34 cellular contexts compared by ENCODE assay signal in the genomic region with DNA sequence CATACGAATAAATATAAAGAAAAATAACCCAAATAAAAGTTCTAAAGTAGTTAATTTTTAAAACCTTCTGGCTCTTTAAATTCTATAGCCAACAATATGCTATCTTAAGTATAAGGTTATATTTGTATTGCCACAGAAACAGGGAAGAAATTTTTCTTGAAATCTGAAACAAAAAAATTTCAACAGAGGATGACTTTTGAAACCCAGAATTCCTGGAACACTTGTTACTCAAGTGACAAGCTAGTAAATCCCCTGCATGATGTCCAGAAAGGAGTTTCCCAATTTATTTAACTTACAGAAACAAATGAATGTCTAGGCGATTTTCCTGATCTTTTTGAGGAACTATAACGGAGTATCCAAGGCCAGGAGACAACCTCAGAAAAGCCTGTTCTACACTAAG.
"Had no signal": no experiment of that assay in that cellular context is flagged by ENCODE, and none has a peak within 500 bp of the region (broad histone marks: within the 10 kb centered on the region; RNA-seq: fewer than 3 reads in every experiment).

No MANE protein-coding gene starts in this region.

- FAIRE-seq: endometrium, endothelial cell of umbilical vein had no signal

- H3K4me1 ChIP-seq: breast epithelium, colonic mucosa, gastrocnemius medialis, heart left ventricle had no signal

- DNase-seq: activated B cell treated with CpG ODN at 0.5 μM for 24 hours; activated CD4-positive, alpha-beta T cell treated with anti-CD3 and anti-CD28 coated beads for 48 hours; activated CD4-positive, alpha-beta T cell treated with anti-CD3 and anti-CD28 coated beads, Interleukin-2, amount 50 U/mL, for 1 hour; activated CD4-positive, alpha-beta T cell treated with anti-CD3 and anti-CD28 coated beads, Interleukin-2, amount 50 U/mL, for 48 hours; activated CD8-positive, alpha-beta memory T cell treated with anti-CD3 and anti-CD28 coated beads for 24 hours; activated CD8-positive, alpha-beta T cell treated with anti-CD3 and anti-CD28 coated beads for 36 hours; activated effector memory CD4-positive, alpha-beta T cell treated with Interleukin-2 at 50 U/mL for 16 hours; activated gamma-delta T cell treated with Interleukin-2 at 50 U/mL for 16 hours; activated naive CD4-positive, alpha-beta T cell treated with anti-CD3 and anti-CD28 coated beads for 36 hours; activated naive CD8-positive, alpha-beta T cell treated with anti-CD3 and anti-CD28 coated beads for 36 hours; activated naive CD8-positive, alpha-beta T cell treated with anti-CD3 and anti-CD28 coated beads, Interleukin-2, amount 50 U/mL, for 24 hours; activated T-cell treated with anti-CD3 and anti-CD28 coated beads, Interleukin-2, amount 50 U/mL, for 4 hours; central memory CD4-positive, alpha-beta T cell; cerebellar nuclear complex; colonic mucosa; effector CD8-positive, alpha-beta T cell; esophagus squamous epithelium; foreskin fibroblast; gastrocnemius medialis; glutamatergic neuron; heart left ventricle; T-cell; T-helper 9 cell; WERI-Rb-1 had no signal

- H3K27ac Mint-ChIP-seq: activated B cell treated with CpG ODN at 0.5 μM for 24 hours; activated CD8-positive, alpha-beta T cell treated with anti-CD3 and anti-CD28 coated beads for 36 hours; activated naive CD4-positive, alpha-beta T cell treated with anti-CD3 and anti-CD28 coated beads for 36 hours; activated naive CD4-positive, alpha-beta T cell treated with anti-CD3 and anti-CD28 coated beads, Interleukin-2, amount 50 U/mL, for 24 hours; activated naive CD8-positive, alpha-beta T cell treated with anti-CD3 and anti-CD28 coated beads for 36 hours; activated naive CD8-positive, alpha-beta T cell treated with anti-CD3 and anti-CD28 coated beads, Interleukin-2, amount 50 U/mL, for 24 hours; activated T-helper 17 cell treated with anti-CD3 and anti-CD28 coated beads, Interleukin-2, amount 50 U/mL, for 72 hours; brain; T-cell; T-helper 1 cell treated with Interleukin-12 subunit alpha and Interleukin-12 subunit beta and Interleukin-4 antibody, amounts not matched to agents 30 μg/mL and 1 μg/mL, for 36 hours had no signal

- H3K27ac ChIP-seq: ascending aorta, breast epithelium, cardiac muscle cell, colonic mucosa, epithelial cell of prostate, esophagus squamous epithelium, gastrocnemius medialis, heart left ventricle, WERI-Rb-1 had no signal

- H3K9me3 Mint-ChIP-seq: activated B cell treated with CpG ODN at 0.5 μM for 24 hours; activated CD8-positive, alpha-beta T cell treated with anti-CD3 and anti-CD28 coated beads for 36 hours; activated naive CD4-positive, alpha-beta T cell treated with anti-CD3 and anti-CD28 coated beads for 36 hours; activated naive CD4-positive, alpha-beta T cell treated with anti-CD3 and anti-CD28 coated beads, Interleukin-2, amount 50 U/mL, for 24 hours; activated naive CD8-positive, alpha-beta T cell treated with anti-CD3 and anti-CD28 coated beads for 36 hours; activated T-cell treated with anti-CD3 and anti-CD28 coated beads, Interleukin-2, amount 50 U/mL, for 4 hours; activated T-helper 17 cell treated with anti-CD3 and anti-CD28 coated beads, Interleukin-2, amount 50 U/mL, for 72 hours; T-cell; T-helper 1 cell treated with Interleukin-12 subunit alpha and Interleukin-12 subunit beta and Interleukin-4 antibody, amounts not matched to agents 30 μg/mL and 1 μg/mL, for 36 hours had no signal

- H3K9me3 ChIP-seq: ascending aorta, breast epithelium, colonic mucosa, esophagus squamous epithelium, gastrocnemius medialis, heart left ventricle had no signal

- H3K4me3 ChIP-seq: ascending aorta, breast epithelium, cardiac muscle cell, colonic mucosa, esophagus squamous epithelium, gastrocnemius medialis, heart left ventricle had no signal

- H3K27me3 ChIP-seq: ascending aorta, breast epithelium, cardiac muscle cell, colonic mucosa, esophagus squamous epithelium, gastrocnemius medialis, heart left ventricle had no signal

- H3K36me3 ChIP-seq: ascending aorta, breast epithelium, cardiac muscle cell, colonic mucosa, esophagus squamous epithelium, gastrocnemius medialis, heart left ventricle, WERI-Rb-1 had no signal

- H3K36me3 Mint-ChIP-seq: activated naive CD8-positive, alpha-beta T cell treated with anti-CD3 and anti-CD28 coated beads for 36 hours; T-cell had no signal

- H3K4me1 Mint-ChIP-seq: T-cell had no signal

- H3K27me3 Mint-ChIP-seq: activated B cell treated with CpG ODN at 0.5 μM for 24 hours; activated naive CD8-positive, alpha-beta T cell treated with anti-CD3 and anti-CD28 coated beads for 36 hours; activated naive CD8-positive, alpha-beta T cell treated with anti-CD3 and anti-CD28 coated beads, Interleukin-2, amount 50 U/mL, for 24 hours; activated T-helper 17 cell treated with anti-CD3 and anti-CD28 coated beads, Interleukin-2, amount 50 U/mL, for 72 hours; brain had no signal

- H3K4me3 Mint-ChIP-seq: activated B cell treated with CpG ODN at 0.5 μM for 24 hours; activated CD8-positive, alpha-beta T cell treated with anti-CD3 and anti-CD28 coated beads for 36 hours; activated naive CD4-positive, alpha-beta T cell treated with anti-CD3 and anti-CD28 coated beads for 36 hours; activated naive CD4-positive, alpha-beta T cell treated with anti-CD3 and anti-CD28 coated beads, Interleukin-2, amount 50 U/mL, for 24 hours; activated naive CD8-positive, alpha-beta T cell treated with anti-CD3 and anti-CD28 coated beads for 36 hours; activated naive CD8-positive, alpha-beta T cell treated with anti-CD3 and anti-CD28 coated beads, Interleukin-2, amount 50 U/mL, for 24 hours; activated T-cell treated with anti-CD3 and anti-CD28 coated beads, Interleukin-2, amount 50 U/mL, for 4 hours; activated T-helper 17 cell treated with anti-CD3 and anti-CD28 coated beads, Interleukin-2, amount 50 U/mL, for 72 hours; brain; T-cell; T-helper 1 cell treated with Interleukin-12 subunit alpha and Interleukin-12 subunit beta and Interleukin-4 antibody, amounts not matched to agents 30 μg/mL and 1 μg/mL, for 36 hours had no signal
